Comparison of ENCODE assay signal across 24 cellular contexts in genomic region chr3:30290479-30290878, GRCh38.
"Had no signal": no experiment of that assay in that cellular context is flagged by ENCODE, and none has a peak within 500 bp of the region (broad histone marks: within the 10 kb centered on the region; RNA-seq: fewer than 3 reads in every experiment).

No MANE protein-coding gene starts in this region.

- H3K27ac ChIP-seq: esophagus muscularis mucosa, ovary, prostate gland, uterus, WERI-Rb-1 had no signal

- DNase-seq: activated CD4-positive, alpha-beta T cell treated with anti-CD3 and anti-CD28 coated beads, Interleukin-2, amount 10 ng/mL, durations not matched to agents 7 days and 5 days; activated CD4-positive, CD25-positive, alpha-beta regulatory T cell treated with anti-CD3 and anti-CD28 coated beads, Interleukin-2, amount 50 U/mL, for 72 hours; activated CD8-positive, alpha-beta memory T cell treated with anti-CD3 and anti-CD28 coated beads, Interleukin-2, amount 10 ng/mL, durations not matched to agents 7 days and 5 days; activated CD8-positive, alpha-beta T cell treated with anti-CD3 and anti-CD28 coated beads for 36 hours; activated effector memory CD4-positive, alpha-beta T cell treated with anti-CD3 and anti-CD28 coated beads, Interleukin-2, amount 50 U/mL, for 16 hours; activated naive CD4-positive, alpha-beta T cell treated with anti-CD3 and anti-CD28 coated beads, Interleukin-2, amount 50 U/mL, for 16 hours; activated T-cell treated with anti-CD3 and anti-CD28 coated beads for 4 hours; effector memory CD4-positive, alpha-beta T cell; head of caudate nucleus; hypothalamus; naive thymus-derived CD8-positive, alpha-beta T cell; stimulated activated CD4-positive, alpha-beta T cell treated with anti-CD3 and anti-CD28 coated beads, Interleukin-1b, Interleukin-23, amount 100 ng/mL, for 48 hours; stimulated activated naive CD8-positive, alpha-beta T cell treated with anti-CD3 and anti-CD28 coated beads, Interleukin-15, amount 100 ng/mL, for 72 hours; T-helper 1 cell; transverse colon; uterus; WERI-Rb-1 had no signal

- H3K4me3 Mint-ChIP-seq: activated CD4-positive, alpha-beta T cell treated with anti-CD3 and anti-CD28 coated beads, Interleukin-2, amount 10 ng/mL, durations not matched to agents 7 days and 5 days; activated CD8-positive, alpha-beta memory T cell treated with anti-CD3 and anti-CD28 coated beads, Interleukin-2, amount 10 ng/mL, durations not matched to agents 7 days and 5 days; activated CD8-positive, alpha-beta T cell treated with anti-CD3 and anti-CD28 coated beads for 36 hours; brain; naive thymus-derived CD8-positive, alpha-beta T cell; stimulated activated naive CD8-positive, alpha-beta T cell treated with anti-CD3 and anti-CD28 coated beads, Interleukin-15, amount 100 ng/mL, for 72 hours had no signal

- FAIRE-seq: frontal cortex, TTC549 had no signal

- ATAC-seq: activated CD8-positive, alpha-beta T cell treated with anti-CD3 and anti-CD28 coated beads for 36 hours; naive thymus-derived CD8-positive, alpha-beta T cell; stimulated activated naive CD8-positive, alpha-beta T cell treated with anti-CD3 and anti-CD28 coated beads, Interleukin-15, amount 100 ng/mL, for 72 hours had no signal

- H3K4me3 ChIP-seq: esophagus muscularis mucosa, lung, ovary, prostate gland, transverse colon, uterus had no signal

- H3K27ac Mint-ChIP-seq: activated CD4-positive, alpha-beta T cell treated with anti-CD3 and anti-CD28 coated beads, Interleukin-2, amount 10 ng/mL, durations not matched to agents 7 days and 5 days; activated CD8-positive, alpha-beta memory T cell treated with anti-CD3 and anti-CD28 coated beads, Interleukin-2, amount 10 ng/mL, durations not matched to agents 7 days and 5 days; activated CD8-positive, alpha-beta T cell treated with anti-CD3 and anti-CD28 coated beads for 36 hours; brain; naive thymus-derived CD8-positive, alpha-beta T cell; stimulated activated naive CD8-positive, alpha-beta T cell treated with anti-CD3 and anti-CD28 coated beads, Interleukin-15, amount 100 ng/mL, for 72 hours had no signal

- H3K27me3 Mint-ChIP-seq: activated CD8-positive, alpha-beta memory T cell treated with anti-CD3 and anti-CD28 coated beads, Interleukin-2, amount 10 ng/mL, durations not matched to agents 7 days and 5 days; activated CD8-positive, alpha-beta T cell treated with anti-CD3 and anti-CD28 coated beads for 36 hours; brain; naive thymus-derived CD8-positive, alpha-beta T cell; stimulated activated naive CD8-positive, alpha-beta T cell treated with anti-CD3 and anti-CD28 coated beads, Interleukin-15, amount 100 ng/mL, for 72 hours had no signal

- H3K36me3 ChIP-seq: esophagus muscularis mucosa, ovary, prostate gland, transverse colon, uterus, WERI-Rb-1 had no signal

- H3K9me3 Mint-ChIP-seq: activated CD4-positive, alpha-beta T cell treated with anti-CD3 and anti-CD28 coated beads, Interleukin-2, amount 10 ng/mL, durations not matched to agents 7 days and 5 days; activated CD8-positive, alpha-beta T cell treated with anti-CD3 and anti-CD28 coated beads for 36 hours; brain; naive thymus-derived CD8-positive, alpha-beta T cell; stimulated activated naive CD8-positive, alpha-beta T cell treated with anti-CD3 and anti-CD28 coated beads, Interleukin-15, amount 100 ng/mL, for 72 hours had no signal

- H3K27me3 ChIP-seq: esophagus muscularis mucosa, ovary, transverse colon, uterus had no signal

- H3K9me3 ChIP-seq: esophagus muscularis mucosa, ovary, prostate gland, transverse colon, uterus had no signal

- H3K36me3 Mint-ChIP-seq: brain; naive thymus-derived CD8-positive, alpha-beta T cell had no signal
